In genomic region chr14:67673451-67673850, GRCh38 we compare ENCODE assay signal across 1 cellular context.
TF ChIP-seq lines count a peak whose summit lies in the region.

No MANE protein-coding gene starts in this region.

TF ChIP-seq in HepG2, 621 proteins besides CTCF, POLR2A, EP300 and RAD21:
- TF ChIP-seq CREBL2 (CRISPR knock-in tag; IDR thresholded peaks at IDR 0.05; ENCODE audit: borderline replicate concordance) (no peak), ZNF768 (CRISPR knock-in tag; IDR thresholded peaks at IDR 0.05) (no peak), SOX6 (IDR thresholded peaks at IDR 0.05) (no peak), SOX6 (CRISPR knock-in tag; IDR thresholded peaks at IDR 0.05) (no peak), ZNF550 (CRISPR knock-in tag; IDR thresholded peaks at IDR 0.05; ENCODE audit: borderline replicate concordance) (no peak)
TF ChIP-seq in HepG2: peak in this region for 0.
